9 cellular contexts compared by ENCODE assay signal in the genomic region with DNA sequence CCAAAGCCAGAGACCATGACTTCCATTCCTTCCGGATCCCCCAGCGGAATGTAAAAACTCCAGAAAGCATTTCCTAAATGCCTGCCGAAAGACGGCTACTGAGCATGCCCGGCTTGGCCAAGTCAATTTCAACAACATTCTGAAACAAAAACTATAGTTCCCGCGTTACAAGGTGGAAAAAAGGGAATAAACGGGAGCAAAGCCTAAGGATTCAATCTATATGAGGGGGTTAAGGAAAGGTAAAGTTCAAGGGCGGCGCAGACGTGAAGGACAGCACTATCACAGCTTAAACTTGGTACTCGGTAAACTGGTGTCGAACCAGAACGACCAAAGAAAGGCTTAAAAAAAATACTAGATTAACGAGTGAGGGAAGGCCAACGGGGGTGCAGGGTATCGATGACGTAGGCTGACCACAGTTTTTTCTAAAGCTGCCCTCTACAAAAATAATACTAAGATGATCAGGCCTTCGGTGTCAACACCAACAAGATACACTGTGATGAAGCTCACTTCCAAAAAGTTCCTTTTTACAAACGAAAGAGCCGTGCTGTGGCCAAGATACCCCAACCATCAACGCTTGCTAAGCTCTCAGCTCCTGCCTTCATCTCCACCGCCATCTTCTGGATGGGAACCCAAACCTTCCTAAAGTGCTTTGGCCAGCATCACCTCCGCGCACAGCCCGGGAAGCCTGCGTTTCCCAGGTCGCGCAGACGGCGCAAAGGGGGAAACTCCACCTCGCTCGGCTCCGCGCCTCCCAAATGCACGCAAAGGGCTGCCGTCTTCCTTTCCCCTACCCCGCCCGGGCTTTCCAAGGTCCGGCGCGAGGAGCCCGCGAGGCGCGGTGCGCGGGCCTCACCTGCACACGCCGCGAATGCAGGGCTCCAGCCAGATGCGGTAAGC. TPM values are rescaled to one million over a fixed set of nuclear protein-coding genes. Genes with fewer than 3 reads are reported as not detected.
DNase-seq lines count a peak whose midpoint lies in the region; ATAC-seq, FAIRE-seq and TF ChIP-seq lines count a peak whose summit lies in the region.
"Had no signal": no experiment of that assay in that cellular context is flagged by ENCODE, and none has a peak within 500 bp of the region (broad histone marks: within the 10 kb centered on the region; RNA-seq: fewer than 3 reads in every experiment).

No MANE protein-coding gene starts in this region.

- SMC1A ChIA-PET in GM12878 (lab: Charles Lee; ENCODE audit: uncharacterized antibody, unreplicated experiment) = interaction anchor here (0.6 to 5.3 kb wide), 25 partner anchors 8 to 243 kb away, joined by 3 to 121 read pairs (median 5); no protein-coding TSS in a partner anchor

- peaks cover 4% of the 10 kb centered on the region; the same call in 1 of the 2 replicates for H4K20me1 ChIP-seq in GM23248 (ENCODE audit: insufficient read depth)
- no peaks in the 10 kb centered on the region for H4K20me1 ChIP-seq in GM12878 (ENCODE audit: control insufficient read depth, insufficient read depth)

- peak; percentile 57 for FAIRE-seq in GM12878 (lab: Jason Lieb, UNC)
- FAIRE-seq in RCC 7860 (lab: Jason Lieb, UNC) = no peak

- peak; percentile 37 for ATAC-seq in GM12878

- H3K36me3 ChIP-seq in GM23248 (ENCODE audit: low read depth) (no peaks in the 10 kb centered on the region), GM12878 (ENCODE audit: control insufficient read depth in 2 of 2, insufficient read depth in 2 of 2, low read length in 1 of 2) (no peaks in the 10 kb centered on the region), sigmoid colon (no peaks in the 10 kb centered on the region)

- BruUV-seq in GM12878 (replicated peaks; lab: Mats Ljungman, UMichigan) = TSS peak; percentile 90

- H3K9me2 ChIP-seq in GM23248 (ENCODE audit: insufficient read depth) = no peaks in the 10 kb centered on the region

- H2AFZ ChIP-seq in GM23248 = peak overlapping the region; percentile 89
- H2AFZ ChIP-seq in GM12878 (ENCODE audit: control insufficient read depth, low read depth, low read length) = peak overlapping the region; percentile 16; the same call in 1 of the 2 replicates

- H3K79me2 ChIP-seq in GM23248 (ENCODE audit: insufficient read depth) = peaks cover 56% of the 10 kb centered on the region
- H3K79me2 ChIP-seq in GM12878 (ENCODE audit: control insufficient read depth, insufficient read depth, low read length) = peaks cover 59% of the 10 kb centered on the region

- TF ChIP-seq EP300 in GM12878 (IDR thresholded peaks at IDR 0.05; ENCODE audit: borderline replicate concordance in 1 of 2, control insufficient read depth in 1 of 2, low read depth in 2 of 2, low read length in 2 of 2) = peak; percentile 10 to 62; a peak in 2 of 4 replicates
- no peak for TF ChIP-seq EP300 in sigmoid colon (IDR thresholded peaks at IDR 0.05)

- 1 to 2% methylated on average over 52 of the region's 52 CpGs for WGBS in GM23248 (ENCODE audit: low coverage in 1 of 2, low lambda C conversion rate in 2 of 2, missing lambda C conversion rate in 2 of 2), 2 experiments
- under 1% methylated on average over 51 of the region's 52 CpGs for WGBS in GM12878 (ENCODE audit: insufficient coverage, insufficient replicate concordance, low lambda C conversion rate, missing lambda C conversion rate)
- 1% methylated on average over 52 of the region's 52 CpGs for whole genome bisulfite sequencing in sigmoid colon, 2 donors

- peaks cover 26% of the 10 kb centered on the region for H3K4me1 Mint-ChIP-seq in T-helper 1 cell treated with Interleukin-12 subunit alpha and Interleukin-12 subunit beta and Interleukin-4 antibody, amounts not matched to agents 30 μg/mL and 1 μg/mL, for 36 hours (ENCODE audit: low read depth)

- H3K9me3 ChIP-seq in GM23248 (ENCODE audit: low read depth) (no peaks in the 10 kb centered on the region), GM12878 (replicated peaks; ENCODE audit: control insufficient read depth, insufficient read depth, low read length) (no peaks in the 10 kb centered on the region; the same call in 1 of the 3 replicates), sigmoid colon (no peaks in the 10 kb centered on the region)

- intact Hi-C loops in GM12878 (cut with micrococcal nuclease; ENCODE audit: unreplicated experiment) (loop anchor here (5.0 to 10.0 kb wide), 2 partner anchors 80 to 183 kb away; no protein-coding TSS in a partner anchor), sigmoid colon (cut with DNase I) (loop anchor here (2.0 to 5.0 kb wide), 2 partner anchors 183 to 245 kb away; no protein-coding TSS in a partner anchor)

- H3K27me3 Mint-ChIP-seq in T-helper 1 cell treated with Interleukin-12 subunit alpha and Interleukin-12 subunit beta and Interleukin-4 antibody, amounts not matched to agents 30 μg/mL and 1 μg/mL, for 36 hours (ENCODE audit: low read depth) = peaks cover 3% of the 10 kb centered on the region

- H3K36me3 Mint-ChIP-seq in T-helper 1 cell treated with Interleukin-12 subunit alpha and Interleukin-12 subunit beta and Interleukin-4 antibody, amounts not matched to agents 30 μg/mL and 1 μg/mL, for 36 hours (ENCODE audit: low read depth) = peaks cover 2% of the 10 kb centered on the region

- no peaks in the 10 kb centered on the region for H3K27me3 ChIP-seq in GM23248 (replicated peaks; ENCODE audit: insufficient read depth)
- H3K27me3 ChIP-seq in GM12878 (replicated peaks in 1 of 2; ENCODE audit: control insufficient read depth in 2 of 2, insufficient read depth in 2 of 2, low read length in 1 of 2) = no peaks in the 10 kb centered on the region
- no peaks in the 10 kb centered on the region for H3K27me3 ChIP-seq in sigmoid colon

- H3K4me2 ChIP-seq in GM23248 (ENCODE audit: unreplicated experiment) (peak overlapping the region; percentile 95), GM12878 (ENCODE audit: control insufficient read depth, insufficient read depth) (peak overlapping the region; percentile 29; the same call in 1 of the 2 replicates)

- peak; percentile 68 for TF ChIP-seq RAD21 in GM12878 (IDR thresholded peaks at IDR 0.05; ENCODE audit: insufficient read depth, low read depth, low read length)

- H3K4me1 ChIP-seq in GM23248 (ENCODE audit: insufficient read depth) = peaks cover 11% of the 10 kb centered on the region
- 0 out of 2 replicates have a peak, but pooled peaks cover 4% of the 10 kb centered on the region for H3K4me1 ChIP-seq in GM12878 (ENCODE audit: control insufficient read depth, insufficient read depth, low read length)
- H3K4me1 ChIP-seq in sigmoid colon = peaks cover 0 to 31% (median 24%) of the 10 kb centered on the region in 4 donors

- H3K27ac Mint-ChIP-seq in T-helper 1 cell treated with Interleukin-12 subunit alpha and Interleukin-12 subunit beta and Interleukin-4 antibody, amounts not matched to agents 30 μg/mL and 1 μg/mL, for 36 hours = peak overlapping the region; percentile 93

- DNase-seq in GF-D8 (lab: John Stamatoyannopoulos, UW) = peak; percentile 44
- peak; percentile 73 for DNase-seq in GM23248
- peak; percentile 74 for DNase-seq in GM12878 (ENCODE audit: low read depth, low spot score)
- peak; percentile 28 for DNase-seq in sigmoid colon
- DNase-seq in RCC 7860 (ENCODE audit: low spot score) = no peak

- in situ Hi-C loops in GM23248 (cut with MboI) (no loop called here), GM12878 (cut with MboI) (loop anchor here (25.0 kb wide), 1 partner anchor 1805 kb away; no protein-coding TSS in a partner anchor)

- H3K4me3 ChIP-seq in GM23248 (peak overlapping the region; percentile 99), GM12878 (peak overlapping the region; percentile 73), iPS-11a (ENCODE audit: low read depth, low read length) (peak overlapping the region; percentile 96), sigmoid colon (peak overlapping the region; percentile 84 to 97 (median 94))

- H3K27ac ChIP-seq in GM23248 (peak overlapping the region; percentile 100), GM12878 (ENCODE audit: control insufficient read depth, insufficient read depth) (peak overlapping the region; percentile 100), sigmoid colon (peak overlapping the region; percentile 96 to 100 (median 99))

- peaks cover 27% of the 10 kb centered on the region for H3F3A ChIP-seq in GM23248 (ENCODE audit: insufficient read depth)

- peak overlapping the region; percentile 99 for H3K9ac ChIP-seq in GM23248
- peak overlapping the region; percentile 100 for H3K9ac ChIP-seq in GM12878 (ENCODE audit: control insufficient read depth, insufficient read depth, low read length)

- 0 out of 2 replicates have a peak, but pooled peaks have one; percentile 10 for TF ChIP-seq CTCF in LNCAP (IDR thresholded peaks at IDR 0.05)
- peak; percentile 19 to 58 (median 36); a peak in 4 of 6 replicates for TF ChIP-seq CTCF in GM12878 (IDR thresholded peaks at IDR 0.05 in 2 of 3, conservative IDR thresholded peaks at IDR 0.05 in 1 of 3; ENCODE audit: control insufficient read depth in 2 of 3, extremely low read depth in 1 of 3, insufficient read depth in 1 of 3, low read depth in 3 of 3, low read length in 3 of 3)
- TF ChIP-seq CTCF in sigmoid colon (IDR thresholded peaks at IDR 0.05) = no peak

- RAD21 ChIA-PET in GM12878 (lab: Charles Lee; ENCODE audit: unreplicated experiment) = interaction anchor here (0.7 to 4.0 kb wide), 26 partner anchors 9 to 437 kb away, joined by 3 to 100 read pairs (median 4); partner anchors contain the start of gene CDC42

- POLR2A ChIA-PET in GM12878 (lab: Charles Lee) = interaction anchor here (0.6 to 4.2 kb wide), 22 partner anchors 9 to 484 kb away, joined by 3 to 107 read pairs (median 4); no protein-coding TSS in a partner anchor

- no peaks in the 10 kb centered on the region for H3K9me3 Mint-ChIP-seq in T-helper 1 cell treated with Interleukin-12 subunit alpha and Interleukin-12 subunit beta and Interleukin-4 antibody, amounts not matched to agents 30 μg/mL and 1 μg/mL, for 36 hours

- TF ChIP-seq POLR2A in GM12878 (IDR thresholded peaks at IDR 0.05; ENCODE audit: low read depth, low read length) (no peak), sigmoid colon (IDR thresholded peaks at IDR 0.05) (no peak)

- CTCF ChIA-PET in GM12878 (lab: Yijun Ruan, JAX) = interaction anchor here (0.7 to 3.4 kb wide), 26 partner anchors 9 to 243 kb away, joined by 3 to 50 read pairs (median 4); partner anchors contain the start of gene RAP1GAP

- H3K4me3 Mint-ChIP-seq in T-helper 1 cell treated with Interleukin-12 subunit alpha and Interleukin-12 subunit beta and Interleukin-4 antibody, amounts not matched to agents 30 μg/mL and 1 μg/mL, for 36 hours = peak overlapping the region; percentile 93

RNA-seq across cellular contexts. Expression of gene USP48, which starts 0.7 kb away (rescaled TPM):
- total RNA-seq in GM23248 (2014; rRNA removed; shearing (Covaris generic)) = 34.3 and 43.0 TPM in 2 replicates
- polyA plus RNA-seq in GM23248 (2016; fragmentation: Nextera tagmentation; extraction: Ambion mirVana) (52.6 and 60.4 TPM in 2 replicates), GM12878 (2011; rRNA removed) (104 and 161 TPM in 2 replicates), GM12878 (2014; fragmentation: Illumina TruSeq; extraction: Trizol) (81.1 and 116 TPM in 2 replicates), GM12878 (2014; fragmentation: Nextera tagmentation; extraction: Ambion mirVana) (10 to 100 TPM; 21.2 to 39.0 TPM), GM12878 (2014; rRNA removed) (53.9 and 68.2 TPM in 2 replicates), GM12878 (2016; fragmentation: Nextera tagmentation; extraction: Ambion mirVana) (100 to 1,000 TPM in 1 of 2 experiments, 10 to 100 TPM in 1; 95.2 to 115 TPM), sigmoid colon (10 to 100 TPM; 12.6 to 22.2 (median 16.0) TPM)
- total RNA-seq in GM12878 (2013; cell fraction: nucleolus; rRNA removed) = 676 and 708 TPM in 2 replicates
- total RNA-seq in GM12878 (2014; rRNA removed) (59.0 and 70.8 TPM in 2 replicates), GM12878 (2014; rRNA removed; fragmentation: Illumina TruSeq; extraction: Trizol) (69.9 and 80.4 TPM in 2 replicates), GM12878 (2021) (96.6 and 99.3 TPM in 2 replicates), sigmoid colon (10 to 100 TPM; 47.1 to 77.0 (median 50.5) TPM)
- polyA plus RNA-seq in GM12878 (2011; ENCODE audit: low read depth) = 58.8 TPM
- polyA plus RNA-seq in GM12878 (2011; cell fraction: cytosol; rRNA removed) = 28.8 and 36.5 TPM in 2 replicates
- 106 and 121 TPM in 2 replicates for polyA plus RNA-seq in GM12878 (2011; cell fraction: nucleus; rRNA removed)
- 83.2 and 96.2 TPM in 2 replicates for polyA plus RNA-seq in GM12878 (2012)
- polyA minus RNA-seq in GM12878 (2011; rRNA and poly(A)+ RNA removed) = 75.9 and 98.8 TPM in 2 replicates
- 30.8 and 37.0 TPM in 2 replicates for polyA minus RNA-seq in GM12878 (2011; cell fraction: cytosol; rRNA and poly(A)+ RNA removed)
- 81.0 and 94.2 TPM in 2 replicates for polyA minus RNA-seq in GM12878 (2011; cell fraction: nucleus; rRNA and poly(A)+ RNA removed)

RNA-seq across cellular contexts. Expression of gene LDLRAD2, which starts 29.8 kb away (rescaled TPM):
- not detected in 2 replicates for total RNA-seq in GM23248 (2014; rRNA removed; shearing (Covaris generic))
- 8.5 and 13.2 TPM in 2 replicates for polyA plus RNA-seq in GM23248 (2016; fragmentation: Nextera tagmentation; extraction: Ambion mirVana)
- not detected in 2 replicates for total RNA-seq in GM12878 (2013; cell fraction: nucleolus; rRNA removed)
- total RNA-seq in GM12878 (2014; rRNA removed) = 0.23 TPM in 1 of 2 replicates, not detected in the other
- total RNA-seq in GM12878 (2014; rRNA removed; fragmentation: Illumina TruSeq; extraction: Trizol) = not detected in 2 replicates
- 0.08 TPM in 1 of 2 replicates, not detected in the other for total RNA-seq in GM12878 (2021)
- polyA plus RNA-seq in GM12878 (2011; ENCODE audit: low read depth) = not detected
- polyA plus RNA-seq in GM12878 (2011; rRNA removed) = not detected in 2 replicates
- polyA plus RNA-seq in GM12878 (2011; cell fraction: cytosol; rRNA removed) = 0.01 TPM in 1 of 2 replicates, not detected in the other
- polyA plus RNA-seq in GM12878 (2011; cell fraction: nucleus; rRNA removed) = 0.04 and 0.06 TPM in 2 replicates
- polyA plus RNA-seq in GM12878 (2012) = 0.13 and 0.28 TPM in 2 replicates
- not detected in 2 replicates for polyA plus RNA-seq in GM12878 (2014; fragmentation: Illumina TruSeq; extraction: Trizol)
- under 1 TPM in 1 of 2 experiments, not detected in 1; 0.11 TPM for polyA plus RNA-seq in GM12878 (2014; fragmentation: Nextera tagmentation; extraction: Ambion mirVana)
- 0.04 TPM in 1 of 2 replicates, not detected in the other for polyA plus RNA-seq in GM12878 (2014; rRNA removed)
- not detected for polyA plus RNA-seq in GM12878 (2016; fragmentation: Nextera tagmentation; extraction: Ambion mirVana)
- not detected in 2 replicates for polyA minus RNA-seq in GM12878 (2011; rRNA and poly(A)+ RNA removed)
- not detected in 2 replicates for polyA minus RNA-seq in GM12878 (2011; cell fraction: cytosol; rRNA and poly(A)+ RNA removed)
- polyA minus RNA-seq in GM12878 (2011; cell fraction: nucleus; rRNA and poly(A)+ RNA removed) = not detected in 2 replicates
- 1 to 10 TPM in 1 of 4 donors, under 1 TPM in 1, not detected in 2; under 0.01 to 1.4 TPM for total RNA-seq in sigmoid colon
- polyA plus RNA-seq in sigmoid colon = 1 to 10 TPM in 1 of 3 donors, under 1 TPM in 2; under 0.01 to 1.1 (median 0.23) TPM
- total RNA-seq: subcutaneous adipose tissue had no signal

Comparison
In these comparisons a context has a peak if more than half of its experiments do, and no peak if none do; other contexts are left out.
1. CTCF ChIP-seq: peak in LNCAP (single experiment) and GM12878 (3 of 3); none in sigmoid colon (0 of 4).
2. Peak in every context shown above with its lines, with median percentiles within 50 percentile points of each other: H3K27ac ChIP-seq and H3K4me3 ChIP-seq.